ENCODE assay signal across 8 cellular contexts in the genomic region with DNA sequence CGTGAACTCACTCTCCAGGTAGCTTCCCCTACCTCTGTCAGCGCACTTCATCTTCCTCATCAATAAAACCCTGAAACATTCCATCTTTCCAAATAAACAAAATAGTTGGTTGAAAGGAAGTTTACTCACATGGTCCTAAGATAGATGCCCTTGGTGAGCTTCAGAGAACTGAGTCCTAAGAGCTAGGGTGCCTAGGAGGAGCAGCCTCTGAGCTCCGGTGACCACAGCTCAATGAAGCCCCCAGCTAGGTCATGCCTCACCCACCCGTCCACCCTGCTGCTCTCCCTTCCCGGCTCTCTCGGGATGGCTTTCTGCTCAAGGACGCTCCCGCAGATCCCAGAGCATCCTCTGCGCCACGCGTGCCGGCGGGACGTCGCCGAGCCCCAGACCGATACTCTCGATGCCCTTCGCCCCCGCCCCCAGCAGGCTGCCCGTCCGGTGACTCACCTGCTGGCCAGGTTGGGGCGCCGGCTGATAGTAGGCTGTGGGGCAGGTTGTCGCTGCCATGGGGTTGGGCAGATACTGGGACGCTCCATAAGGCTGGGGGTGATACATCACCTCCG. TPM values are rescaled to one million over a fixed set of nuclear protein-coding genes. Genes with fewer than 3 reads are reported as not detected.
A peak's percentile ranks its signal among the peaks of the same experiment; 100 is the strongest.
DNase-seq lines count a peak whose midpoint lies in the region; ATAC-seq and TF ChIP-seq lines count a peak whose summit lies in the region.

No MANE protein-coding gene starts in this region.

- H3K23ac ChIP-seq in H9 (ENCODE audit: insufficient read length, low read depth, low read length): no peak overlapping the region

- TF ChIP-seq CTCF in H9 (conservative IDR thresholded peaks at IDR 0.05) (no peak), RWPE1 (conservative IDR thresholded peaks at IDR 0.05; ENCODE audit: low read depth) (no peak), smooth muscle cell (IDR thresholded peaks at IDR 0.05; ENCODE audit: borderline replicate concordance, insufficient read depth, poor library complexity, severe bottlenecking) (no peak)

- H2BK120ac ChIP-seq in H9 (ENCODE audit: low read depth, low read length, poor library complexity, severe bottlenecking): no peak overlapping the region

- peak; percentile 73 for DNase-seq in H9
- DNase-seq in RWPE1 (ENCODE audit: low spot score): peak; percentile 32
- peak; percentile 35 for DNase-seq in hepatic stellate cell (ENCODE audit: low spot score)
- no peak for DNase-seq in smooth muscle cell (lab: John Stamatoyannopoulos, UW; ENCODE audit: unreplicated experiment)
- no peak for DNase-seq in activated naive CD4-positive, alpha-beta T cell treated with anti-CD3 and anti-CD28 coated beads for 36 hours
- no peak for DNase-seq in DMS114 treated with DMSO at 0.1 percent for 48 hours (lab: John Stamatoyannopoulos, UW; ENCODE audit: unreplicated experiment)
- no peak for DNase-seq in OCI-M2 (lab: John Stamatoyannopoulos, UW; ENCODE audit: unreplicated experiment)

- no peaks in the 10 kb centered on the region; the same call in 1 of the 2 replicates for H3K27me3 ChIP-seq in H9 (ENCODE audit: insufficient read depth, low read length)
- no peaks in the 10 kb centered on the region for H3K27me3 ChIP-seq in smooth muscle cell (ENCODE audit: low read depth)

- no peaks in the 10 kb centered on the region for H3K36me3 ChIP-seq in smooth muscle cell (ENCODE audit: low read depth)

- no peak overlapping the region for H3K27ac Mint-ChIP-seq in H9
- no peak overlapping the region for H3K27ac Mint-ChIP-seq in activated naive CD4-positive, alpha-beta T cell treated with anti-CD3 and anti-CD28 coated beads for 36 hours

- no peaks in the 10 kb centered on the region; the same call in 1 of the 2 replicates for H3K79me2 ChIP-seq in H9 (ENCODE audit: insufficient read depth, low read length)
- H3K79me2 ChIP-seq in smooth muscle cell (ENCODE audit: low read depth): peaks cover 42% of the 10 kb centered on the region

- H3K27me3 Mint-ChIP-seq in H9 (ENCODE audit: low read depth): peaks cover 17% of the 10 kb centered on the region
- H3K27me3 Mint-ChIP-seq in activated naive CD4-positive, alpha-beta T cell treated with anti-CD3 and anti-CD28 coated beads for 36 hours (ENCODE audit: low read depth): peaks cover 34% of the 10 kb centered on the region

- H3K4me2 ChIP-seq in H9 (ENCODE audit: insufficient read depth, insufficient read length, low read length) (peak overlapping the region; percentile 82), smooth muscle cell (peak overlapping the region; percentile 87)

- intact Hi-C loops in activated naive CD4-positive, alpha-beta T cell treated with anti-CD3 and anti-CD28 coated beads for 36 hours (cut with micrococcal nuclease): loop anchor here (5.0 kb wide), 1 partner anchor 92 kb away; no protein-coding TSS in a partner anchor

- H3K9me3 Mint-ChIP-seq in H9: no peaks in the 10 kb centered on the region
- H3K9me3 Mint-ChIP-seq in activated naive CD4-positive, alpha-beta T cell treated with anti-CD3 and anti-CD28 coated beads for 36 hours: no peaks in the 10 kb centered on the region

- H3K9me3 ChIP-seq in H9 (ENCODE audit: control insufficient read depth, low read depth, low read length) (no peaks in the 10 kb centered on the region), smooth muscle cell (replicated peaks; ENCODE audit: low read depth) (no peaks in the 10 kb centered on the region)

- H3K79me1 ChIP-seq in H9 (ENCODE audit: insufficient read depth, low read depth, low read length, poor library complexity, severe bottlenecking): no peaks in the 10 kb centered on the region

- peak overlapping the region; percentile 73 for H3K14ac ChIP-seq in H9 (ENCODE audit: insufficient read depth, low read length)

- peak overlapping the region; percentile 48 for H3K18ac ChIP-seq in H9 (ENCODE audit: insufficient read length, low read depth, low read length)

- H4K91ac ChIP-seq in H9 (ENCODE audit: insufficient read length, low read depth, low read length): no peak overlapping the region

- H2AK5ac ChIP-seq in H9 (ENCODE audit: insufficient read length, low read length): no peak overlapping the region

- no peak for ATAC-seq in GM19328 (IDR thresholded peaks at IDR 0.05; ENCODE audit: unreplicated experiment)

- no peak overlapping the region for H3K4ac ChIP-seq in H9 (ENCODE audit: low read depth, low read length)

- POLR2A ChIA-PET in RWPE1 (lab: Yijun Ruan, JAX; ENCODE audit: low non-redundant PET): no interaction called here

- WGBS in H9 (ENCODE audit: extremely low coverage, insufficient read length, low lambda C conversion rate): no CpG with 5 or more reads among the region's 27 CpGs
- WGBS in smooth muscle cell (ENCODE audit: low lambda C conversion rate): 5% methylated on average over 27 of the region's 27 CpGs

- H3K9ac ChIP-seq in H9 (ENCODE audit: extremely low read depth, insufficient read length, low read length) (peak overlapping the region; percentile 33), smooth muscle cell (ENCODE audit: low read depth) (peak overlapping the region; percentile 89)

- no peak overlapping the region for H4K8ac ChIP-seq in H9 (replicated peaks; ENCODE audit: insufficient read length, low read depth, low read length)

- no peak overlapping the region for H2BK12ac ChIP-seq in H9 (ENCODE audit: insufficient read length, low read depth, low read length)

- no peaks in the 10 kb centered on the region for H3K36me3 Mint-ChIP-seq in H9 (ENCODE audit: insufficient read depth in 1 of 3, low read depth in 3 of 3)
- no peaks in the 10 kb centered on the region for H3K36me3 Mint-ChIP-seq in activated naive CD4-positive, alpha-beta T cell treated with anti-CD3 and anti-CD28 coated beads for 36 hours (ENCODE audit: low read depth)

- H3T11ph ChIP-seq in H9 (ENCODE audit: low read length): no peak overlapping the region

- no peak overlapping the region for H2AFZ ChIP-seq in H9 (ENCODE audit: low read length)
- no peak overlapping the region for H2AFZ ChIP-seq in smooth muscle cell (ENCODE audit: low read depth)

- no peak overlapping the region for H4K5ac ChIP-seq in H9 (ENCODE audit: insufficient read length, low read depth, low read length)

- H2BK15ac ChIP-seq in H9 (ENCODE audit: low read depth, low read length): no peak overlapping the region

- peaks cover 22 to 26% of the 10 kb centered on the region in 2 experiments for H3K4me1 Mint-ChIP-seq in H9
- H3K4me1 Mint-ChIP-seq in activated naive CD4-positive, alpha-beta T cell treated with anti-CD3 and anti-CD28 coated beads for 36 hours (ENCODE audit: low read depth): peaks cover 3% of the 10 kb centered on the region

- H3K23me2 ChIP-seq in H9 (ENCODE audit: insufficient read length, low read depth, low read length, poor library complexity, severe bottlenecking): peaks cover 7% of the 10 kb centered on the region

- peaks cover 30% of the 10 kb centered on the region for H3F3A ChIP-seq in smooth muscle cell (ENCODE audit: low read depth)

- H2BK20ac ChIP-seq in H9 (ENCODE audit: low read depth, low read length, poor library complexity, severe bottlenecking): no peak overlapping the region

- CTCF ChIA-PET in RWPE1 (lab: Yijun Ruan, JAX): interaction anchor here (0.6 kb wide), 1 partner anchor 13 kb away, joined by 3 read pairs; no protein-coding TSS in a partner anchor
- CTCF ChIA-PET in activated naive CD4-positive, alpha-beta T cell treated with anti-CD3 and anti-CD28 coated beads for 36 hours (lab: Charles Lee): no interaction called here

- no peaks in the 10 kb centered on the region for H3K4me1 ChIP-seq in H9 (ENCODE audit: insufficient read depth, low read length)
- peaks cover 34% of the 10 kb centered on the region for H3K4me1 ChIP-seq in smooth muscle cell (ENCODE audit: low read depth)

- no peaks in the 10 kb centered on the region for H4K20me1 ChIP-seq in H9 (ENCODE audit: control insufficient read depth, insufficient read depth, insufficient read length)
- peaks cover 14% of the 10 kb centered on the region for H4K20me1 ChIP-seq in smooth muscle cell (ENCODE audit: low read depth)

- no peak overlapping the region for H3K27ac ChIP-seq in H9 (ENCODE audit: insufficient read length, low read depth, low read length)
- no peak overlapping the region for H3K27ac ChIP-seq in RWPE1
- H3K27ac ChIP-seq in smooth muscle cell (ENCODE audit: low read depth): peak overlapping the region; percentile 91

- peak overlapping the region; percentile 73 for H3K4me3 ChIP-seq in smooth muscle cell

- no peak overlapping the region for H2BK5ac ChIP-seq in H9 (ENCODE audit: insufficient read length, low read length)

- no peak overlapping the region for H3K56ac ChIP-seq in H9 (ENCODE audit: insufficient read length, low read depth, low read length)

- peak overlapping the region; percentile 74 to 87 for H3K4me3 Mint-ChIP-seq in H9
- H3K4me3 Mint-ChIP-seq in activated naive CD4-positive, alpha-beta T cell treated with anti-CD3 and anti-CD28 coated beads for 36 hours: no peak overlapping the region

RNA-seq across cellular contexts. Expression of a gene that starts 0.7 kb away (rescaled TPM):
- total RNA-seq in H9 (2021): 19.5 and 19.7 TPM in 2 replicates
- 49.1 and 54.1 TPM in 2 replicates for total RNA-seq in smooth muscle cell
- 11.4 and 14.3 TPM in 2 replicates for polyA plus RNA-seq in smooth muscle cell
- total RNA-seq in activated naive CD4-positive, alpha-beta T cell treated with anti-CD3 and anti-CD28 coated beads for 36 hours: not detected

Comparison
In these comparisons a context has a peak if more than half of its experiments do, and no peak if none do; other contexts are left out.
1. DNase-seq: peak in H9 (single experiment), RWPE1 (single experiment) and hepatic stellate cell (single experiment); none in smooth muscle cell (single experiment), activated naive CD4-positive, alpha-beta T cell treated with anti-CD3 and anti-CD28 coated beads for 36 hours (single experiment), DMS114 treated with DMSO at 0.1 percent for 48 hours (single experiment) and OCI-M2 (single experiment).
2. RNA of a gene that starts 0.7 kb away (total RNA-seq): 49.1 to 54.1 TPM in smooth muscle cell and 19.5 to 19.7 TPM in H9; not detected in activated naive CD4-positive, alpha-beta T cell treated with anti-CD3 and anti-CD28 coated beads for 36 hours; every median in the first group is over 10 times any median in the second.